ENCODE assay signal across 12 cellular contexts in genomic region chr11:73172992-73173656, GRCh38. TPM values are rescaled to one million over a fixed set of nuclear protein-coding genes. Genes with fewer than 3 reads are reported as not detected.
"Had no signal": no experiment of that assay in that cellular context is flagged by ENCODE, and none has a peak within 500 bp of the region (broad histone marks: within the 10 kb centered on the region; RNA-seq: fewer than 3 reads in every experiment).

No MANE protein-coding gene starts in this region.

- H3K4me3 Mint-ChIP-seq: activated CD4-positive, alpha-beta memory T cell treated with anti-CD3 and anti-CD28 coated beads, Interleukin-2, amount 10 ng/mL, durations not matched to agents 7 days and 5 days; activated T-cell treated with anti-CD3 and anti-CD28 coated beads, Interleukin-2, amount 50 U/mL, for 72 hours; T-cell had no signal

- H3K9me3 ChIP-seq: transverse colon had no signal

- H3K27ac ChIP-seq: hepatocyte, VCaP had no signal

- H3K36me3 Mint-ChIP-seq: T-cell had no signal

- DNase-seq: activated CD4-positive, alpha-beta memory T cell treated with anti-CD3 and anti-CD28 coated beads, Interleukin-2, amount 10 ng/mL, durations not matched to agents 7 days and 5 days; activated naive CD4-positive, alpha-beta T cell; activated T-cell treated with anti-CD3 and anti-CD28 coated beads, Interleukin-2, amount 50 U/mL, for 72 hours; kidney glomerular epithelial cell; occipital lobe; T-cell; T1000 had no signal

- H3K27me3 ChIP-seq: hepatocyte, transverse colon had no signal

- ATAC-seq: activated T-cell treated with anti-CD3 and anti-CD28 coated beads, Interleukin-2, amount 50 U/mL, for 72 hours; T-cell had no signal

- H3K27ac Mint-ChIP-seq: activated CD4-positive, alpha-beta memory T cell treated with anti-CD3 and anti-CD28 coated beads, Interleukin-2, amount 10 ng/mL, durations not matched to agents 7 days and 5 days; activated T-cell treated with anti-CD3 and anti-CD28 coated beads, Interleukin-2, amount 50 U/mL, for 72 hours; T-cell had no signal

- H3K9me3 Mint-ChIP-seq: activated CD4-positive, alpha-beta memory T cell treated with anti-CD3 and anti-CD28 coated beads, Interleukin-2, amount 10 ng/mL, durations not matched to agents 7 days and 5 days; activated T-cell treated with anti-CD3 and anti-CD28 coated beads, Interleukin-2, amount 50 U/mL, for 72 hours; nephron; T-cell had no signal

- H3K36me3 ChIP-seq: transverse colon had no signal

- H3K4me3 ChIP-seq: hepatocyte, transverse colon had no signal

RNA-seq across cellular contexts. Expression of gene P2RY2, which starts 45.0 kb away (rescaled TPM):
- total RNA-seq: activated CD4-positive, alpha-beta memory T cell treated with anti-CD3 and anti-CD28 coated beads, Interleukin-2, amount 10 ng/mL, durations not matched to agents 7 days and 5 days; activated T-cell treated with anti-CD3 and anti-CD28 coated beads, Interleukin-2, amount 50 U/mL, for 72 hours; frontal cortex; occipital lobe had no signal
